In genomic region chr17:80921159-80921558, GRCh38 we compare ENCODE assay signal across 17 cellular contexts.
"Had no signal": no experiment of that assay in that cellular context is flagged by ENCODE, and none has a peak within 500 bp of the region (broad histone marks: within the 10 kb centered on the region; RNA-seq: fewer than 3 reads in every experiment).

No MANE protein-coding gene starts in this region.

- H3K36me3 Mint-ChIP-seq: natural killer cell treated with Interleukin-12 subunit alpha and Interleukin-12 subunit beta and Interleukin-15 and Interleukin-18, amount 100 ng/mL, for 72 hours had no signal

- FAIRE-seq: endothelial cell of umbilical vein had no signal

- ATAC-seq: natural killer cell treated with Interleukin-12 subunit alpha and Interleukin-12 subunit beta and Interleukin-15 and Interleukin-18, amount 100 ng/mL, for 72 hours; stimulated activated naive B cell treated with anti-CD40 and anti-IgM and Interleukin-4, amounts not matched to agents 10 μg/mL and 1 μg/mL and 100 μg/mL, for 72 hours had no signal

- H3K27me3 Mint-ChIP-seq: activated CD4-positive, alpha-beta T cell treated with anti-CD3 and anti-CD28 coated beads, Interleukin-2, amount 10 ng/mL, durations not matched to agents 7 days and 5 days; natural killer cell treated with Interleukin-12 subunit alpha and Interleukin-12 subunit beta and Interleukin-15 and Interleukin-18, amount 100 ng/mL, for 72 hours; stimulated activated naive B cell treated with anti-CD40 and anti-IgM and Interleukin-4, amounts not matched to agents 10 μg/mL and 1 μg/mL and 100 μg/mL, for 72 hours; type B pancreatic cell had no signal

- H3K27ac ChIP-seq: adrenal gland, esophagus squamous epithelium, SJSA1 had no signal

- H3K4me3 ChIP-seq: adrenal gland, esophagus squamous epithelium, SJSA1 had no signal

- H3K9me3 Mint-ChIP-seq: activated CD4-positive, alpha-beta T cell treated with anti-CD3 and anti-CD28 coated beads, Interleukin-2, amount 10 ng/mL, durations not matched to agents 7 days and 5 days; natural killer cell treated with Interleukin-12 subunit alpha and Interleukin-12 subunit beta and Interleukin-15 and Interleukin-18, amount 100 ng/mL, for 72 hours; stimulated activated naive B cell treated with anti-CD40 and anti-IgM and Interleukin-4, amounts not matched to agents 10 μg/mL and 1 μg/mL and 100 μg/mL, for 72 hours; type B pancreatic cell had no signal

- H3K4me3 Mint-ChIP-seq: activated CD4-positive, alpha-beta T cell treated with anti-CD3 and anti-CD28 coated beads, Interleukin-2, amount 10 ng/mL, durations not matched to agents 7 days and 5 days; natural killer cell treated with Interleukin-12 subunit alpha and Interleukin-12 subunit beta and Interleukin-15 and Interleukin-18, amount 100 ng/mL, for 72 hours; stimulated activated naive B cell treated with anti-CD40 and anti-IgM and Interleukin-4, amounts not matched to agents 10 μg/mL and 1 μg/mL and 100 μg/mL, for 72 hours; type B pancreatic cell had no signal

- H3K27ac Mint-ChIP-seq: natural killer cell treated with Interleukin-12 subunit alpha and Interleukin-12 subunit beta and Interleukin-15 and Interleukin-18, amount 100 ng/mL, for 72 hours; type B pancreatic cell had no signal

- H3K4me1 ChIP-seq: SJSA1 had no signal

- H3K9me3 ChIP-seq: adrenal gland, esophagus squamous epithelium, SJSA1 had no signal

- DNase-seq: activated CD4-positive, alpha-beta T cell treated with anti-CD3 and anti-CD28 coated beads, Interleukin-2, amount 10 ng/mL, durations not matched to agents 7 days and 5 days; activated CD4-positive, CD25-positive, alpha-beta regulatory T cell; activated naive CD4-positive, alpha-beta T cell; adrenal gland; cortex of kidney; effector CD8-positive, alpha-beta T cell; esophagus squamous epithelium; glutamatergic neuron; left ventricle myocardium superior; mesendoderm; occipital lobe; stimulated activated CD4-positive, alpha-beta T cell treated with anti-CD3 and anti-CD28 coated beads, Interleukin-2, amount 100 ng/mL, for 48 hours; stimulated activated naive B cell treated with anti-CD40 and anti-IgM and Interleukin-4, amounts not matched to agents 10 μg/mL and 1 μg/mL and 100 μg/mL, for 72 hours had no signal

- H3K4me1 Mint-ChIP-seq: activated CD4-positive, alpha-beta T cell treated with anti-CD3 and anti-CD28 coated beads, Interleukin-2, amount 10 ng/mL, durations not matched to agents 7 days and 5 days had no signal

- H3K27me3 ChIP-seq: adrenal gland, esophagus squamous epithelium, SJSA1 had no signal
